In the genomic region with DNA sequence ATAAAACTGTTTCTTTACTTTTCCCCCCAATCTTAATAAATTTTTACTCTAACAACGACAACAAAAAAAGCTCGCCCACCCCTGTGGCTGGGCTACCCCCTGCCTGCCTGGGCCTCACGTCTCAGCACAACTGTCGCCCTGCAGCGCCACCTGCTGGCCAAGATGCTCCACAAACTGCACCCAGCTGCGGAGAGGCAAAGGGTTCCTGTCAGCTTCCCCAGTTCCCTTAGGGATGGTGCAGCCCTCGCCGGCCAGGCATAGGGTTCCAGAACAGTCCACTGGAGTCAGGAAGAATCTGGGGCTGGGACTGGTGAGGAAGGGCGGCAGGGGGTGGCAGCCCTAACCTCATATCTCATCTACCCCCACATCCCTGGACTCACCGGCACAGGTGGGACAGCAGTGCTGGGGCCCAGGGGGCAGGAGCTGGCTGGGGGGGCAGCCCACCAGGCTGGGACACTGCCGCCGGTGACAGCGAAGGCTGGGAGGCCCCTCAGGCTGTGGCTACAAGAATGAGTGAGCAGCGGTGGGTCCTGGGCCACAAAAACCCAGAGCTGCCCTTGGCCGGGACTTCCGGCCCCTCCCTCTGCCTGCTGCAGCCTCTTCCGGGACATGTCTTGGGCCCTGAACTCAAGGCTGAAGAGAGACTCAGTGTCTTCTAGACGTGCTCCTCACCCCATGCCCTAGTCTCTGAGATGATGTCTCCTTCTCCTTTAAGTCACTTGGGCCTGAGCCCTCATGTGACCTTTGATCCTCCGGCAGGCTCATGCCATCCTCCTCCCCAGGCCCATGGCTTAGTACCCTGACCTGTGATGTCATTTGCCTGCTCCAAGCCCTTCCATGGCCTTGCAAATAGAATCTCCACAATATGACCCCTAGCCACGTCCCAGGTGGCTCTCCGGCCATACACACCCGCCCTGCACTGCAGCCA, we compare ENCODE assay signal across 1 cellular context.
TF ChIP-seq lines count a peak whose summit lies in the region.

No MANE protein-coding gene starts in this region.

TF ChIP-seq in HepG2, 621 proteins besides CTCF, POLR2A, EP300 and RAD21 (continues in another document):
- TF ChIP-seq HNRNPLL (IDR thresholded peaks at IDR 0.05; ENCODE audit: low read depth, low read length, poor library complexity, severe bottlenecking) (peak; percentile 15), HOXA3 (CRISPR knock-in tag; IDR thresholded peaks at IDR 0.05) (0 out of 2 replicates have a peak, but pooled peaks have one; percentile 46), STAG1 (CRISPR knock-in tag; IDR thresholded peaks at IDR 0.05) (peak; percentile 76), ELF4 (CRISPR knock-in tag; IDR thresholded peaks at IDR 0.05; ENCODE audit: borderline replicate concordance) (no peak), ZNF232 (CRISPR knock-in tag; IDR thresholded peaks at IDR 0.05; ENCODE audit: borderline replicate concordance) (0 out of 2 replicates have a peak, but pooled peaks have one; percentile 27), ZNF496 (CRISPR knock-in tag; IDR thresholded peaks at IDR 0.05; ENCODE audit: insufficient replicate concordance) (no peak), ZNF121 (CRISPR knock-in tag; IDR thresholded peaks at IDR 0.05) (0 out of 2 replicates have a peak, but pooled peaks have one; percentile 18), ZNF263 (CRISPR knock-in tag; IDR thresholded peaks at IDR 0.05) (peak; percentile 74; the same call in 1 of the 2 replicates), ZNF775 (CRISPR knock-in tag; IDR thresholded peaks at IDR 0.05; ENCODE audit: borderline replicate concordance) (no peak), ZNF557 (CRISPR knock-in tag; IDR thresholded peaks at IDR 0.05) (no peak), ZNF251 (CRISPR knock-in tag; IDR thresholded peaks at IDR 0.05) (no peak), ZSCAN31 (CRISPR knock-in tag; IDR thresholded peaks at IDR 0.05; ENCODE audit: low read depth) (0 out of 2 replicates have a peak, but pooled peaks have one; percentile 34), KDM5A (IDR thresholded peaks at IDR 0.05; ENCODE audit: borderline replicate concordance, low read length) (peak; percentile 79), HDAC1 (CRISPR knock-in tag; IDR thresholded peaks at IDR 0.05) (peak; percentile 32; the same call in 1 of the 2 replicates), SCMH1 (CRISPR knock-in tag; IDR thresholded peaks at IDR 0.05; ENCODE audit: borderline replicate concordance) (no peak), PITX1 (CRISPR knock-in tag; IDR thresholded peaks at IDR 0.05) (0 out of 2 replicates have a peak, but pooled peaks have one; percentile 26), SALL2 (CRISPR knock-in tag; IDR thresholded peaks at IDR 0.05) (peak; percentile 46; the same call in 1 of the 2 replicates), MAF1 (CRISPR knock-in tag; IDR thresholded peaks at IDR 0.05; ENCODE audit: borderline replicate concordance) (0 out of 2 replicates have a peak, but pooled peaks have one; percentile 47), ZNF746 (CRISPR knock-in tag; IDR thresholded peaks at IDR 0.05) (peak; percentile 49; the same call in 1 of the 2 replicates), ZNF143 (CRISPR knock-in tag; IDR thresholded peaks at IDR 0.05) (peak; percentile 37; the same call in 1 of the 2 replicates), NKX3-1 (CRISPR knock-in tag; IDR thresholded peaks at IDR 0.05) (no peak; the same call in 1 of the 2 replicates), MED1 (CRISPR knock-in tag; IDR thresholded peaks at IDR 0.05) (0 out of 2 replicates have a peak, but pooled peaks have one; percentile 32)
- TF ChIP-seq, protein P1, sequence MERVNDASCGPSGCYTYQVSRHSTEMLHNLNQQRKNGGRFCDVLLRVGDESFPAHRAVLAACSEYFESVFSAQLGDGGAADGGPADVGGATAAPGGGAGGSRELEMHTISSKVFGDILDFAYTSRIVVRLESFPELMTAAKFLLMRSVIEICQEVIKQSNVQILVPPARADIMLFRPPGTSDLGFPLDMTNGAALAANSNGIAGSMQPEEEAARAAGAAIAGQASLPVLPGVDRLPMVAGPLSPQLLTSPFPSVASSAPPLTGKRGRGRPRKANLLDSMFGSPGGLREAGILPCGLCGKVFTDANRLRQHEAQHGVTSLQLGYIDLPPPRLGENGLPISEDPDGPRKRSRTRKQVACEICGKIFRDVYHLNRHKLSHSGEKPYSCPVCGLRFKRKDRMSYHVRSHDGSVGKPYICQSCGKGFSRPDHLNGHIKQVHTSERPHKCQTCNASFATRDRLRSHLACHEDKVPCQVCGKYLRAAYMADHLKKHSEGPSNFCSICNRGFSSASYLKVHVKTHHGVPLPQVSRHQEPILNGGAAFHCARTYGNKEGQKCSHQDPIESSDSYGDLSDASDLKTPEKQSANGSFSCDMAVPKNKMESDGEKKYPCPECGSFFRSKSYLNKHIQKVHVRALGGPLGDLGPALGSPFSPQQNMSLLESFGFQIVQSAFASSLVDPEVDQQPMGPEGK (CRISPR knock-in tag; IDR thresholded peaks at IDR 0.05), result peak; percentile 36; the same call in 1 of the 2 replicates
- TF ChIP-seq, protein P2, sequence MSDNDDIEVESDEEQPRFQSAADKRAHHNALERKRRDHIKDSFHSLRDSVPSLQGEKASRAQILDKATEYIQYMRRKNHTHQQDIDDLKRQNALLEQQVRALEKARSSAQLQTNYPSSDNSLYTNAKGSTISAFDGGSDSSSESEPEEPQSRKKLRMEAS (IDR thresholded peaks at IDR 0.05), result 0 out of 2 replicates have a peak, but pooled peaks have one; percentile 49
- TF ChIP-seq, protein P3, sequence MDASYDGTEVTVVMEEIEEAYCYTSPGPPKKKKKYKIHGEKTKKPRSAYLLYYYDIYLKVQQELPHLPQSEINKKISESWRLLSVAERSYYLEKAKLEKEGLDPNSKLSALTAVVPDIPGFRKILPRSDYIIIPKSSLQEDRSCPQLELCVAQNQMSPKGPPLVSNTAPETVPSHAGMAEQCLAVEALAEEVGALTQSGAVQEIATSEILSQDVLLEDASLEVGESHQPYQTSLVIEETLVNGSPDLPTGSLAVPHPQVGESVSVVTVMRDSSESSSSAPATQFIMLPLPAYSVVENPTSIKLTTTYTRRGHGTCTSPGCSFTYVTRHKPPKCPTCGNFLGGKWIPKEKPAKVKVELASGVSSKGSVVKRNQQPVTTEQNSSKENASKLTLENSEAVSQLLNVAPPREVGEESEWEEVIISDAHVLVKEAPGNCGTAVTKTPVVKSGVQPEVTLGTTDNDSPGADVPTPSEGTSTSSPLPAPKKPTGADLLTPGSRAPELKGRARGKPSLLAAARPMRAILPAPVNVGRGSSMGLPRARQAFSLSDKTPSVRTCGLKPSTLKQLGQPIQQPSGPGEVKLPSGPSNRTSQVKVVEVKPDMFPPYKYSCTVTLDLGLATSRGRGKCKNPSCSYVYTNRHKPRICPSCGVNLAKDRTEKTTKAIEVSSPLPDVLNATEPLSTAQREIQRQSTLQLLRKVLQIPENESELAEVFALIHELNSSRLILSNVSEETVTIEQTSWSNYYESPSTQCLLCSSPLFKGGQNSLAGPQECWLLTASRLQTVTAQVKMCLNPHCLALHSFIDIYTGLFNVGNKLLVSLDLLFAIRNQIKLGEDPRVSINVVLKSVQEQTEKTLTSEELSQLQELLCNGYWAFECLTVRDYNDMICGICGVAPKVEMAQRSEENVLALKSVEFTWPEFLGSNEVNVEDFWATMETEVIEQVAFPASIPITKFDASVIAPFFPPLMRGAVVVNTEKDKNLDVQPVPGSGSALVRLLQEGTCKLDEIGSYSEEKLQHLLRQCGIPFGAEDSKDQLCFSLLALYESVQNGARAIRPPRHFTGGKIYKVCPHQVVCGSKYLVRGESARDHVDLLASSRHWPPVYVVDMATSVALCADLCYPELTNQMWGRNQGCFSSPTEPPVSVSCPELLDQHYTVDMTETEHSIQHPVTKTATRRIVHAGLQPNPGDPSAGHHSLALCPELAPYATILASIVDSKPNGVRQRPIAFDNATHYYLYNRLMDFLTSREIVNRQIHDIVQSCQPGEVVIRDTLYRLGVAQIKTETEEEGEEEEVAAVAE (CRISPR knock-in tag; IDR thresholded peaks at IDR 0.05; ENCODE audit: borderline replicate concordance), result 0 out of 2 replicates have a peak, but pooled peaks have one; percentile 28
- TF ChIP-seq, protein P4, sequence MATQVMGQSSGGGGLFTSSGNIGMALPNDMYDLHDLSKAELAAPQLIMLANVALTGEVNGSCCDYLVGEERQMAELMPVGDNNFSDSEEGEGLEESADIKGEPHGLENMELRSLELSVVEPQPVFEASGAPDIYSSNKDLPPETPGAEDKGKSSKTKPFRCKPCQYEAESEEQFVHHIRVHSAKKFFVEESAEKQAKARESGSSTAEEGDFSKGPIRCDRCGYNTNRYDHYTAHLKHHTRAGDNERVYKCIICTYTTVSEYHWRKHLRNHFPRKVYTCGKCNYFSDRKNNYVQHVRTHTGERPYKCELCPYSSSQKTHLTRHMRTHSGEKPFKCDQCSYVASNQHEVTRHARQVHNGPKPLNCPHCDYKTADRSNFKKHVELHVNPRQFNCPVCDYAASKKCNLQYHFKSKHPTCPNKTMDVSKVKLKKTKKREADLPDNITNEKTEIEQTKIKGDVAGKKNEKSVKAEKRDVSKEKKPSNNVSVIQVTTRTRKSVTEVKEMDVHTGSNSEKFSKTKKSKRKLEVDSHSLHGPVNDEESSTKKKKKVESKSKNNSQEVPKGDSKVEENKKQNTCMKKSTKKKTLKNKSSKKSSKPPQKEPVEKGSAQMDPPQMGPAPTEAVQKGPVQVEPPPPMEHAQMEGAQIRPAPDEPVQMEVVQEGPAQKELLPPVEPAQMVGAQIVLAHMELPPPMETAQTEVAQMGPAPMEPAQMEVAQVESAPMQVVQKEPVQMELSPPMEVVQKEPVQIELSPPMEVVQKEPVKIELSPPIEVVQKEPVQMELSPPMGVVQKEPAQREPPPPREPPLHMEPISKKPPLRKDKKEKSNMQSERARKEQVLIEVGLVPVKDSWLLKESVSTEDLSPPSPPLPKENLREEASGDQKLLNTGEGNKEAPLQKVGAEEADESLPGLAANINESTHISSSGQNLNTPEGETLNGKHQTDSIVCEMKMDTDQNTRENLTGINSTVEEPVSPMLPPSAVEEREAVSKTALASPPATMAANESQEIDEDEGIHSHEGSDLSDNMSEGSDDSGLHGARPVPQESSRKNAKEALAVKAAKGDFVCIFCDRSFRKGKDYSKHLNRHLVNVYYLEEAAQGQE (IDR thresholded peaks at IDR 0.05; ENCODE audit: borderline replicate concordance in 1 of 2, low read depth in 1 of 2, low read length in 2 of 2), result no peak
- TF ChIP-seq, protein P5, sequence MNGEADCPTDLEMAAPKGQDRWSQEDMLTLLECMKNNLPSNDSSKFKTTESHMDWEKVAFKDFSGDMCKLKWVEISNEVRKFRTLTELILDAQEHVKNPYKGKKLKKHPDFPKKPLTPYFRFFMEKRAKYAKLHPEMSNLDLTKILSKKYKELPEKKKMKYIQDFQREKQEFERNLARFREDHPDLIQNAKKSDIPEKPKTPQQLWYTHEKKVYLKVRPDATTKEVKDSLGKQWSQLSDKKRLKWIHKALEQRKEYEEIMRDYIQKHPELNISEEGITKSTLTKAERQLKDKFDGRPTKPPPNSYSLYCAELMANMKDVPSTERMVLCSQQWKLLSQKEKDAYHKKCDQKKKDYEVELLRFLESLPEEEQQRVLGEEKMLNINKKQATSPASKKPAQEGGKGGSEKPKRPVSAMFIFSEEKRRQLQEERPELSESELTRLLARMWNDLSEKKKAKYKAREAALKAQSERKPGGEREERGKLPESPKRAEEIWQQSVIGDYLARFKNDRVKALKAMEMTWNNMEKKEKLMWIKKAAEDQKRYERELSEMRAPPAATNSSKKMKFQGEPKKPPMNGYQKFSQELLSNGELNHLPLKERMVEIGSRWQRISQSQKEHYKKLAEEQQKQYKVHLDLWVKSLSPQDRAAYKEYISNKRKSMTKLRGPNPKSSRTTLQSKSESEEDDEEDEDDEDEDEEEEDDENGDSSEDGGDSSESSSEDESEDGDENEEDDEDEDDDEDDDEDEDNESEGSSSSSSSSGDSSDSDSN (CRISPR knock-in tag; IDR thresholded peaks at IDR 0.05), result 0 out of 2 replicates have a peak, but pooled peaks have one; percentile 23
- TF ChIP-seq, protein P6, sequence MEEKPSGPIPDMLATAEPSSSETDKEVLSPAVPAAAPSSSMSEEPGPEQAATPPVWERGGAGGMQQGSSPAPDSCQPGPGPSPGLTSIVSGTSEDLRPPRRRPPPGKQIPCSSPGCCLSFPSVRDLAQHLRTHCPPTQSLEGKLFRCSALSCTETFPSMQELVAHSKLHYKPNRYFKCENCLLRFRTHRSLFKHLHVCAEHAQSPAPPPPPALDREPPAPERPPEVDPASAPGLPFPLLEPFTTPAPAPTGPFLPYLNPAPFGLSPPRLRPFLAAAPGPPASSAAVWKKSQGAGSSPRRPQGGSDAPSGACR (CRISPR knock-in tag; IDR thresholded peaks at IDR 0.05), result no peak
